ENCODE assay signal across 8 cellular contexts in the genomic region with DNA sequence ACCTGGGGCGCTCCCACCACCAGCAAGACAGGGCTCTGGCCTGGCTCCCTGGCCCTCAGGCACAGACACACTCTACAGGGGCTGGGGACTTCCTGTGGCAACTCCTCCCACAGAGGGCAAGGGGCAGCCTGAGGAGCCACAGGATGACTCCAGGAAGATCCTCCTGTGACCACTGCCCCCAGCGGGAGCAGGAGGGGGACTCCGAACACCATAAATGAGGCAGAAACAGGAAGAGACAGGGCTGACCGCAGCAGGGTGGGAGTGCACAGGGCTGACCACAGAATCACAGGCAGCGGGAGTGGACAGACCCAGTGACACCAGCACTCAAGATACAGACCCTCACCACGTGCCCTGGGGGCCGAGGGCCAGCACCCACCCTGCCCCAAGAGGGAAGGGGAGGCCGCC. TPM values are rescaled to one million over a fixed set of nuclear protein-coding genes. Genes with fewer than 3 reads are reported as not detected.
DNase-seq lines count a peak whose midpoint lies in the region; ATAC-seq and TF ChIP-seq lines count a peak whose summit lies in the region.

No MANE protein-coding gene starts in this region.

- no peak overlapping the region for H2BK120ac ChIP-seq in neuronal stem cell (ENCODE audit: low read depth, low read length)

- H3K79me1 ChIP-seq in neuronal stem cell (ENCODE audit: low read depth, low read length), result peaks cover 7% of the 10 kb centered on the region

- H2BK5ac ChIP-seq in neuronal stem cell (ENCODE audit: low read length), result peak overlapping the region; percentile 46

- peak overlapping the region; percentile 75 for H4K91ac ChIP-seq in neuronal stem cell (ENCODE audit: low read depth, low read length, poor library complexity)

- WGBS in neuronal stem cell (ENCODE audit: extremely low coverage in 2 of 2, insufficient read length in 2 of 2, insufficient replicate concordance in 1 of 2), 2 donors, result no CpG with 5 or more reads among the region's 8 CpGs

- H2AFZ ChIP-seq in neuronal stem cell (ENCODE audit: low read length), result peak overlapping the region; percentile 85

- peak overlapping the region; percentile 56 for H3K9ac ChIP-seq in NT2/D1 (ENCODE audit: insufficient read length, low read depth)
- no peak overlapping the region for H3K9ac ChIP-seq in neuronal stem cell (ENCODE audit: low read depth, low read length, poor library complexity)

- DNase-seq in ELR (ENCODE audit: low read depth) (peak; percentile 66), NT2/D1 (ENCODE audit: low read depth, low spot score) (no peak), epithelial cell of esophagus (ENCODE audit: low read depth) (peak; percentile 40), neuronal stem cell (ENCODE audit: low spot score) (no peak), NCI-H1105 (lab: John Stamatoyannopoulos, UW) (no peak), DMS53 (lab: John Stamatoyannopoulos, UW) (no peak)

- no peak overlapping the region for H2BK12ac ChIP-seq in neuronal stem cell (ENCODE audit: low read length)

- peak overlapping the region; percentile 49 for H3K23ac ChIP-seq in neuronal stem cell (ENCODE audit: low read depth, low read length, poor library complexity)

- H3K27ac ChIP-seq in neuronal stem cell (replicated peaks; ENCODE audit: low read length), result no peak overlapping the region

- ATAC-seq in HG02759 (IDR thresholded peaks at IDR 0.05; ENCODE audit: unreplicated experiment) (no peak), GM21529 (IDR thresholded peaks at IDR 0.05; ENCODE audit: unreplicated experiment) (no peak)

- H3K4me2 ChIP-seq in neuronal stem cell (ENCODE audit: insufficient read depth, low read length, poor library complexity, severe bottlenecking), result no peak overlapping the region

- H3K9me3 ChIP-seq in NT2/D1 (ENCODE audit: insufficient read depth, low read length) (no peaks in the 10 kb centered on the region), neuronal stem cell (replicated peaks in 1 of 2; ENCODE audit: control insufficient read depth in 2 of 2, insufficient read depth in 1 of 2, low read depth in 1 of 2, low read length in 2 of 2) (no peaks in the 10 kb centered on the region)

- H3K14ac ChIP-seq in neuronal stem cell (ENCODE audit: low read length), result peak overlapping the region; percentile 75

- no peak overlapping the region for H3K4ac ChIP-seq in neuronal stem cell (ENCODE audit: low read length)

- TF ChIP-seq CTCF in epithelial cell of esophagus (IDR thresholded peaks at IDR 0.05; ENCODE audit: insufficient read depth, low read depth, low read length, missing control alignments), result no peak

- H3K27me3 ChIP-seq in NT2/D1 (ENCODE audit: insufficient read depth, insufficient read length), result no peaks in the 10 kb centered on the region
- H3K27me3 ChIP-seq in neuronal stem cell (ENCODE audit: control insufficient read depth in 3 of 3, insufficient read depth in 3 of 3, low read depth in 1 of 3, low read length in 3 of 3), result no peaks in the 10 kb centered on the region

- H2AK5ac ChIP-seq in neuronal stem cell (ENCODE audit: low read depth, low read length), result peak overlapping the region; percentile 60

- H2BK15ac ChIP-seq in neuronal stem cell (ENCODE audit: low read length), result peak overlapping the region; percentile 31

- peak overlapping the region; percentile 77 for H3K18ac ChIP-seq in neuronal stem cell (ENCODE audit: low read length)

- H4K8ac ChIP-seq in neuronal stem cell (ENCODE audit: low read depth, low read length), result peak overlapping the region; percentile 24

- no peaks in the 10 kb centered on the region for H3K36me3 ChIP-seq in NT2/D1 (ENCODE audit: insufficient read depth, insufficient read length, low read length)
- no peaks in the 10 kb centered on the region for H3K36me3 ChIP-seq in neuronal stem cell (replicated peaks in 1 of 2; ENCODE audit: control insufficient read depth in 2 of 2, insufficient read depth in 2 of 2, low read length in 2 of 2)

- H3K4me3 ChIP-seq in NT2/D1 (ENCODE audit: insufficient read length, low read depth) (no peak overlapping the region), epithelial cell of esophagus (ENCODE audit: low read length) (no peak overlapping the region), neuronal stem cell (ENCODE audit: low read length in 2 of 2) (peak overlapping the region in 1 of 2 donors; percentile 31)

- H3K4me1 ChIP-seq in NT2/D1 (ENCODE audit: insufficient read depth, insufficient read length) (peaks cover 23% of the 10 kb centered on the region), neuronal stem cell (ENCODE audit: control insufficient read depth in 2 of 2, insufficient read depth in 1 of 2, low read depth in 1 of 2, low read length in 2 of 2) (peaks cover 6 to 11% of the 10 kb centered on the region in 2 donors)

RNA-seq across cellular contexts. Expression of gene ARAP1, which starts 10.8 kb away (rescaled TPM):
- 15.2 TPM for polyA plus RNA-seq in neuronal stem cell (2013, experiment 1 of 2)
- 15.9 TPM for polyA plus RNA-seq in neuronal stem cell (2013, experiment 2 of 2)

RNA-seq across cellular contexts. Expression of gene STARD10, which starts 52.4 kb away (rescaled TPM):
- polyA plus RNA-seq in neuronal stem cell (2013, experiment 1 of 2), result 19.9 TPM
- 17.9 TPM for polyA plus RNA-seq in neuronal stem cell (2013, experiment 2 of 2)

Comparison
In these comparisons a context has a peak if more than half of its experiments do, and no peak if none do; other contexts are left out.
1. DNase-seq: peak in ELR (single experiment) and epithelial cell of esophagus (single experiment); none in NT2/D1 (single experiment), neuronal stem cell (single experiment), NCI-H1105 (single experiment) and DMS53 (single experiment).